ENCODE assay signal across 6 cellular contexts in genomic region chr16:66176731-66177130, GRCh38.
"Had no signal": no experiment of that assay in that cellular context is flagged by ENCODE, and none has a peak within 500 bp of the region (broad histone marks: within the 10 kb centered on the region; RNA-seq: fewer than 3 reads in every experiment).

No MANE protein-coding gene starts in this region.

- H3K27ac ChIP-seq: HL-60 had no signal

- DNase-seq: H9, HCEC 1CT, KBM-7 had no signal

- H3K4me3 ChIP-seq: GM23338 had no signal

- ATAC-seq: GM23338, HepG2 had no signal

- H3K4me2 ChIP-seq: GM23338 had no signal
